In the genomic region with DNA sequence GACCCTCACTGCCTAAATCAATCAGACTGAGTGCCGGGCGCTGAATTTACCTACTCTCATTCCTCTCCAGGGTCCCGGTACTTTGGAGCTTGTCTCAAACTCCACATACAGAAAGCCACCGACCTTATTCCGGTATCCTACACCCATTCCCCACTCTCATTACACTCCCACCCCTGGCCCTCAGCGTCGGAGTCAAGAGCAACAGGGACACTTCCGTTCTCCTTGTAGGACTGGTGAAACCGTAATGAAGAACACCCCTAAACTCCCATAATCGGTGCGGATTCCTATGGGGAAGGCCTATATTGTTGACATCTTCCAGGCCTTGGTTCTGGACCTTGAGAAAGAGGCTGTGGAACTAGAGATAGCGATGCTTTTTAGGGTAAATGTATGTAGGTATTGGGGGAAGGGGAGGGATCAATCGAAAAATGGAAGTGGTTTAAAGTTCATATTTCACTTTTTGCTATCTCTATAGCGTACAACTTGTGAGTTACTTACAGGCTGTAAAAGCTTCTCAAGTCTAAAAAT, we compare ENCODE assay signal across 8 cellular contexts. TPM values are rescaled to one million over a fixed set of nuclear protein-coding genes. Genes with fewer than 3 reads are reported as not detected.
DNase-seq lines count a peak whose midpoint lies in the region; ATAC-seq and TF ChIP-seq lines count a peak whose summit lies in the region.

No MANE protein-coding gene starts in this region.

- peak overlapping the region; percentile 93 for H3K27ac ChIP-seq in C4-2B
- H3K27ac ChIP-seq in angular gyrus (ENCODE audit: low read depth, low read length) = peak overlapping the region; percentile 65
- peak overlapping the region; percentile 100 for H3K27ac ChIP-seq in iPS-20b (ENCODE audit: low read length)
- peak overlapping the region; percentile 88 to 98 (median 96) for H3K27ac ChIP-seq in spleen

- DNase-seq in NT2/D1 (ENCODE audit: low read depth, low spot score) (no peak), spleen (peak; percentile 76), NCI-H187 treated with DMSO at 0.1 percent for 48 hours (lab: John Stamatoyannopoulos, UW) (no peak), HPDE6-E6E7 (ENCODE audit: extremely low spot score) (no peak)

- no peak for TF ChIP-seq POLR2A in spleen (IDR thresholded peaks at IDR 0.05)

- intact Hi-C loops in spleen (cut with DNase I; ENCODE audit: low total_unique reads) = no loop called here

- 0 to 1% (median 1%) methylated on average over 14 of the region's 14 CpGs for WGBS in spleen, 5 donors

- H3K4me3 ChIP-seq in NT2/D1 (ENCODE audit: insufficient read length, low read depth) = peak overlapping the region; percentile 58
- peak overlapping the region; percentile 98 for H3K4me3 ChIP-seq in iPS-20b (ENCODE audit: low read length)
- H3K4me3 ChIP-seq in spleen = peak overlapping the region; percentile 51 to 92 (median 80)

- ATAC-seq in GM19452 (IDR thresholded peaks at IDR 0.05; ENCODE audit: unreplicated experiment) = peak; percentile 24

- H3K9ac ChIP-seq in NT2/D1 (ENCODE audit: insufficient read length, low read depth) (peak overlapping the region; percentile 89), iPS-20b (ENCODE audit: low read depth, low read length) (peak overlapping the region; percentile 100)

- H3K4me1 ChIP-seq in NT2/D1 (ENCODE audit: insufficient read depth, insufficient read length) (no peaks in the 10 kb centered on the region), iPS-20b (ENCODE audit: insufficient read depth, low read length) (peaks cover 12% of the 10 kb centered on the region), spleen (peaks cover 40 to 57% (median 55%) of the 10 kb centered on the region in 6 donors)

- no peaks in the 10 kb centered on the region for H3K27me3 ChIP-seq in NT2/D1 (ENCODE audit: insufficient read depth, insufficient read length)
- no peaks in the 10 kb centered on the region for H3K27me3 ChIP-seq in iPS-20b (ENCODE audit: insufficient read depth, low read length)
- no peaks in the 10 kb centered on the region for H3K27me3 ChIP-seq in spleen (replicated peaks in 1 of 7)

- H3K9me3 ChIP-seq in NT2/D1 (ENCODE audit: insufficient read depth, low read length) (peaks cover 34% of the 10 kb centered on the region; the same call in 1 of the 2 replicates), iPS-20b (ENCODE audit: insufficient read depth, low read depth, low read length) (peaks cover 3% of the 10 kb centered on the region; the same call in 1 of the 2 replicates), spleen (no peaks in the 10 kb centered on the region)

- H3K36me3 ChIP-seq in NT2/D1 (ENCODE audit: insufficient read depth, insufficient read length, low read length) (peaks cover 52% of the 10 kb centered on the region), iPS-20b (ENCODE audit: insufficient read depth, low read depth, low read length) (peaks cover 42% of the 10 kb centered on the region), spleen (peaks cover 0 to 40% (median 11%) of the 10 kb centered on the region in 6 donors)

- TF ChIP-seq CTCF in C4-2B (conservative IDR thresholded peaks at IDR 0.05) (no peak), spleen (IDR thresholded peaks at IDR 0.05 in 8 of 11, conservative IDR thresholded peaks at IDR 0.05 in 3 of 11) (no peak)

RNA-seq across cellular contexts. Expression of a gene that starts 0.9 kb away (rescaled TPM):
- 10 to 100 TPM; 22.4 to 49.6 (median 41.4) TPM for total RNA-seq in spleen
- polyA plus RNA-seq in spleen = 1 to 10 TPM in 1 of 3 donors, under 1 TPM in 2; 0.17 to 1.4 (median 0.29) TPM

RNA-seq across cellular contexts. Expression of a gene that starts 0.9 kb away (rescaled TPM):
- total RNA-seq in spleen = 100 to 1,000 TPM in 3 of 7 donors, 10 to 100 TPM in 4; 79.6 to 218 (median 93.8) TPM
- 10 to 100 TPM; 45.2 to 61.1 (median 53.8) TPM for polyA plus RNA-seq in spleen

RNA-seq across cellular contexts. Expression of a gene that starts 31.3 kb away (rescaled TPM):
- total RNA-seq in spleen = 10 to 100 TPM; 11.3 to 24.3 (median 14.6) TPM
- polyA plus RNA-seq in spleen = 1 to 10 TPM in 2 of 3 donors, under 1 TPM in 1; 1.00 to 5.9 (median 1.7) TPM
